8 cellular contexts compared by ENCODE assay signal in genomic region chr17:39197380-39198185, GRCh38. TPM values are rescaled to one million over a fixed set of nuclear protein-coding genes. Genes with fewer than 3 reads are reported as not detected.
A peak's percentile ranks its signal among the peaks of the same experiment; 100 is the strongest.
DNase-seq lines count a peak whose midpoint lies in the region; ATAC-seq and TF ChIP-seq lines count a peak whose summit lies in the region.

Gene CACNB1 (minus strand): TSS chr17:39197669. CDS start chr17:39197495, 174 bp downstream.

- POLR2A ChIA-PET in BJ (lab: Charles Lee) = no interaction called here
- POLR2A ChIA-PET in activated CD4-positive, alpha-beta memory T cell treated with anti-CD3 and anti-CD28 coated beads, Interleukin-2, amount 10 ng/mL, durations not matched to agents 7 days and 5 days (lab: Charles Lee) = no interaction called here

- CTCF ChIA-PET in BJ (lab: Yijun Ruan, JAX) = interaction anchor here (0.7 to 4.6 kb wide), 7 partner anchors 23 to 643 kb away, joined by 3 to 25 read pairs (median 4); partner anchors contain the start of gene ARL5C
- CTCF ChIA-PET in activated CD4-positive, alpha-beta memory T cell treated with anti-CD3 and anti-CD28 coated beads, Interleukin-2, amount 10 ng/mL, durations not matched to agents 7 days and 5 days (lab: Charles Lee) = interaction anchor here (3.0 kb wide), 1 partner anchor 33 kb away, joined by 15 read pairs; no protein-coding TSS in a partner anchor

- TF ChIP-seq CTCF in BJ (IDR thresholded peaks at IDR 0.05; ENCODE audit: insufficient read depth, low read depth, low read length) (no peak), lower lobe of right lung (IDR thresholded peaks at IDR 0.05) (no peak)

- H3K4me3 ChIP-seq in BJ (ENCODE audit: low read depth, low read length) = peak within 1 kb of the TSS; percentile 75
- peak within 1 kb of the TSS; percentile 88 for H3K4me3 ChIP-seq in H7 (ENCODE audit: insufficient read depth, low read depth, low read length)
- H3K4me3 ChIP-seq in lower lobe of right lung = peak within 1 kb of the TSS; percentile 91

- H3K4me1 Mint-ChIP-seq in activated CD4-positive, alpha-beta memory T cell treated with anti-CD3 and anti-CD28 coated beads, Interleukin-2, amount 10 ng/mL, durations not matched to agents 7 days and 5 days = peaks cover 67% of the 10 kb centered on the region

- H3K27ac ChIP-seq in lower lobe of right lung = peak within 1 kb of the TSS; percentile 99

- DNase-seq in BJ (ENCODE audit: low read depth) (no peak), H7 (peak; percentile 99), NCI-H69 (lab: John Stamatoyannopoulos, UW) (peak; percentile 92), ecto neural progenitor cell (ENCODE audit: low spot score) (peak; percentile 95), lower lobe of right lung (peak; percentile 82)
- peak; percentile 74 for DNase-seq in activated CD4-positive, alpha-beta memory T cell treated with anti-CD3 and anti-CD28 coated beads, Interleukin-2, amount 10 ng/mL, durations not matched to agents 7 days and 5 days
- peak; percentile 63 to 75 for DNase-seq in stimulated activated CD4-positive, alpha-beta T cell treated with anti-CD3 and anti-CD28 coated beads, Interleukin-4, amount 100 ng/mL, for 4 hours

- no peaks in the 10 kb centered on the region for H3K9me3 ChIP-seq in lower lobe of right lung

- H3K36me3 Mint-ChIP-seq in activated CD4-positive, alpha-beta memory T cell treated with anti-CD3 and anti-CD28 coated beads, Interleukin-2, amount 10 ng/mL, durations not matched to agents 7 days and 5 days (ENCODE audit: low read depth) = peaks cover 38% of the 10 kb centered on the region

- H3K4me1 ChIP-seq in lower lobe of right lung = peaks cover 64% of the 10 kb centered on the region

- no peaks in the 10 kb centered on the region for H3K27me3 Mint-ChIP-seq in activated CD4-positive, alpha-beta memory T cell treated with anti-CD3 and anti-CD28 coated beads, Interleukin-2, amount 10 ng/mL, durations not matched to agents 7 days and 5 days

- intact Hi-C loops in lower lobe of right lung (cut with DNase I) = no loop called here

- H3K27me3 ChIP-seq in BJ (ENCODE audit: control insufficient read depth, insufficient read depth, low read length) (no peaks in the 10 kb centered on the region), H7 (ENCODE audit: control insufficient read depth, insufficient read depth, low read length) (no peaks in the 10 kb centered on the region), lower lobe of right lung (ENCODE audit: low read depth) (no peaks in the 10 kb centered on the region)

- H3K9me3 Mint-ChIP-seq in activated CD4-positive, alpha-beta memory T cell treated with anti-CD3 and anti-CD28 coated beads, Interleukin-2, amount 10 ng/mL, durations not matched to agents 7 days and 5 days = no peaks in the 10 kb centered on the region

- ATAC-seq in lower lobe of right lung = peak; percentile 77
- no peak for ATAC-seq in GM19035 (IDR thresholded peaks at IDR 0.05; ENCODE audit: unreplicated experiment)

- peaks cover 18% of the 10 kb centered on the region for H3K36me3 ChIP-seq in BJ (ENCODE audit: control insufficient read depth, insufficient read depth, low read length)
- H3K36me3 ChIP-seq in H7 (replicated peaks; ENCODE audit: control insufficient read depth, insufficient read depth, low read length) = peaks cover 24% of the 10 kb centered on the region
- peaks cover 29% of the 10 kb centered on the region for H3K36me3 ChIP-seq in lower lobe of right lung

- peak within 1 kb of the TSS; percentile 93 for H3K4me3 Mint-ChIP-seq in activated CD4-positive, alpha-beta memory T cell treated with anti-CD3 and anti-CD28 coated beads, Interleukin-2, amount 10 ng/mL, durations not matched to agents 7 days and 5 days

- H3K27ac Mint-ChIP-seq in activated CD4-positive, alpha-beta memory T cell treated with anti-CD3 and anti-CD28 coated beads, Interleukin-2, amount 10 ng/mL, durations not matched to agents 7 days and 5 days = peak within 1 kb of the TSS; percentile 96

RNA-seq across cellular contexts. Expression of gene CACNB1, which starts in this region (rescaled TPM):
- polyA plus RNA-seq in BJ (2011; rRNA removed) = 6.6 and 8.5 TPM in 2 replicates
- 6.7 and 14.2 TPM in 2 replicates for polyA minus RNA-seq in BJ (2011; rRNA and poly(A)+ RNA removed)
- 3.8 and 9.1 TPM in 2 replicates for total RNA-seq in H7 (2014; rRNA removed; shearing (Covaris generic))
- total RNA-seq in activated CD4-positive, alpha-beta memory T cell treated with anti-CD3 and anti-CD28 coated beads, Interleukin-2, amount 10 ng/mL, durations not matched to agents 7 days and 5 days = 10 to 100 TPM; 19.5 to 24.0 TPM
- 21.3 TPM for total RNA-seq in lower lobe of right lung
